8 cellular contexts compared by ENCODE assay signal in genomic region chr17:17972952-17973254, GRCh38. TPM values are rescaled to one million over a fixed set of nuclear protein-coding genes. Genes with fewer than 3 reads are reported as not detected.
DNase-seq lines count a peak whose midpoint lies in the region; ATAC-seq and FAIRE-seq lines count a peak whose summit lies in the region.

No MANE protein-coding gene starts in this region.

- no peaks in the 10 kb centered on the region for H3K27me3 Mint-ChIP-seq in activated CD4-positive, alpha-beta memory T cell treated with anti-CD3 and anti-CD28 coated beads for 36 hours

- H3K4me3 ChIP-seq in H7 (ENCODE audit: insufficient read depth, low read depth, low read length) (peak overlapping the region; percentile 55), iPS DF 6.9 (ENCODE audit: low read length) (peak overlapping the region; percentile 77; the same call in 1 of the 2 replicates)

- H3K27ac ChIP-seq in iPS DF 6.9 (ENCODE audit: low read length) = no peak overlapping the region

- peaks cover 31% of the 10 kb centered on the region for H3K4me1 Mint-ChIP-seq in activated CD4-positive, alpha-beta memory T cell treated with anti-CD3 and anti-CD28 coated beads for 36 hours (ENCODE audit: low read depth)
- H3K4me1 Mint-ChIP-seq in stimulated activated effector memory CD8-positive, alpha-beta T cell treated with anti-CD3 and anti-CD28 coated beads, Interleukin-12 subunit alpha, Interleukin-12 subunit beta, amount 100 ng/mL, for 72 hours = peaks cover 40% of the 10 kb centered on the region

- H3K27me3 ChIP-seq in H7 (ENCODE audit: control insufficient read depth, insufficient read depth, low read length) (no peaks in the 10 kb centered on the region), iPS DF 6.9 (ENCODE audit: control insufficient read depth, insufficient read depth, low read length) (no peaks in the 10 kb centered on the region)

- intact Hi-C loops in activated CD4-positive, alpha-beta memory T cell treated with anti-CD3 and anti-CD28 coated beads for 36 hours (cut with micrococcal nuclease) = loop anchor here (1.0 to 10.0 kb wide), 5 partner anchors 15 to 378 kb away; partner anchors contain the start of genes ATPAF2, GID4 and PEMT

- H3K27ac Mint-ChIP-seq in activated CD4-positive, alpha-beta memory T cell treated with anti-CD3 and anti-CD28 coated beads for 36 hours = peak overlapping the region; percentile 78
- H3K27ac Mint-ChIP-seq in stimulated activated effector memory CD8-positive, alpha-beta T cell treated with anti-CD3 and anti-CD28 coated beads, Interleukin-12 subunit alpha, Interleukin-12 subunit beta, amount 100 ng/mL, for 72 hours = peak overlapping the region; percentile 95

- peak overlapping the region; percentile 91 for H3K4me3 Mint-ChIP-seq in activated CD4-positive, alpha-beta memory T cell treated with anti-CD3 and anti-CD28 coated beads for 36 hours
- H3K4me3 Mint-ChIP-seq in stimulated activated effector memory CD8-positive, alpha-beta T cell treated with anti-CD3 and anti-CD28 coated beads, Interleukin-12 subunit alpha, Interleukin-12 subunit beta, amount 100 ng/mL, for 72 hours = peak overlapping the region; percentile 88

- peaks cover 2% of the 10 kb centered on the region; the same call in 1 of the 2 replicates for H3K4me1 ChIP-seq in iPS DF 6.9 (ENCODE audit: control insufficient read depth, insufficient read depth, low read length)

- no CpG with 5 or more reads among the region's 13 CpGs for WGBS in iPS DF 6.9 (ENCODE audit: insufficient coverage, insufficient read length)

- H3K36me3 Mint-ChIP-seq in activated CD4-positive, alpha-beta memory T cell treated with anti-CD3 and anti-CD28 coated beads for 36 hours = no peaks in the 10 kb centered on the region
- H3K36me3 Mint-ChIP-seq in stimulated activated effector memory CD8-positive, alpha-beta T cell treated with anti-CD3 and anti-CD28 coated beads, Interleukin-12 subunit alpha, Interleukin-12 subunit beta, amount 100 ng/mL, for 72 hours = peaks cover 8% of the 10 kb centered on the region

- H3K9me3 ChIP-seq in iPS DF 6.9 (ENCODE audit: control insufficient read depth, insufficient read depth, low read length) = no peaks in the 10 kb centered on the region

- DNase-seq in H7 (no peak), iPS DF 6.9 (ENCODE audit: low read depth, low spot score) (no peak), NCI-H1417 (lab: John Stamatoyannopoulos, UW) (no peak), HTR-8/SVneo (ENCODE audit: insufficient read length, low spot score) (no peak), NCI-H1694 (lab: John Stamatoyannopoulos, UW) (no peak), GOT3 (lab: John Stamatoyannopoulos, UW) (no peak)
- no peak for DNase-seq in activated CD4-positive, alpha-beta memory T cell treated with anti-CD3 and anti-CD28 coated beads for 36 hours
- no peak for DNase-seq in stimulated activated effector memory CD8-positive, alpha-beta T cell treated with anti-CD3 and anti-CD28 coated beads, Interleukin-12 subunit alpha, Interleukin-12 subunit beta, amount 100 ng/mL, for 72 hours (ENCODE audit: low spot score in 2 of 2)

- H3K9me3 Mint-ChIP-seq in activated CD4-positive, alpha-beta memory T cell treated with anti-CD3 and anti-CD28 coated beads for 36 hours = no peaks in the 10 kb centered on the region
- no peaks in the 10 kb centered on the region for H3K9me3 Mint-ChIP-seq in stimulated activated effector memory CD8-positive, alpha-beta T cell treated with anti-CD3 and anti-CD28 coated beads, Interleukin-12 subunit alpha, Interleukin-12 subunit beta, amount 100 ng/mL, for 72 hours

- ATAC-seq in stimulated activated effector memory CD8-positive, alpha-beta T cell treated with anti-CD3 and anti-CD28 coated beads, Interleukin-12 subunit alpha, Interleukin-12 subunit beta, amount 100 ng/mL, for 72 hours = no peak

- no peak for FAIRE-seq in HTR-8/SVneo (lab: Jason Lieb, UNC)

- CTCF ChIA-PET in activated CD4-positive, alpha-beta memory T cell treated with anti-CD3 and anti-CD28 coated beads for 36 hours (lab: Charles Lee) = interaction anchor here (0.9 to 3.1 kb wide), 4 partner anchors 13 to 119 kb away, joined by 3 to 12 read pairs (median 6); no protein-coding TSS in a partner anchor

- POLR2A ChIA-PET in activated CD4-positive, alpha-beta memory T cell treated with anti-CD3 and anti-CD28 coated beads for 36 hours (lab: Charles Lee) = interaction anchor here (1.0 to 2.0 kb wide), 4 partner anchors 14 to 136 kb away, joined by 3 to 30 read pairs (median 6); partner anchors contain the start of genes ATPAF2, GID4 and SREBF1

- H3K36me3 ChIP-seq in H7 (replicated peaks; ENCODE audit: control insufficient read depth, insufficient read depth, low read length) (no peaks in the 10 kb centered on the region), iPS DF 6.9 (ENCODE audit: control insufficient read depth, insufficient read depth, low read length) (no peaks in the 10 kb centered on the region)

RNA-seq across cellular contexts. Expression of gene DRC3, which starts 0.2 kb away (rescaled TPM):
- 0.17 and 5.0 TPM in 2 replicates for total RNA-seq in H7 (2014; rRNA removed; shearing (Covaris generic))
- total RNA-seq in activated CD4-positive, alpha-beta memory T cell treated with anti-CD3 and anti-CD28 coated beads for 36 hours = under 1 TPM; 0.34 to 0.52 TPM

RNA-seq across cellular contexts. Expression of gene TOM1L2, which starts 0.7 kb away (rescaled TPM):
- total RNA-seq in H7 (2014; rRNA removed; shearing (Covaris generic)) = 3.1 and 4.6 TPM in 2 replicates
- total RNA-seq in activated CD4-positive, alpha-beta memory T cell treated with anti-CD3 and anti-CD28 coated beads for 36 hours = 10 to 100 TPM; 11.1 to 12.7 TPM
